Comparison of ENCODE assay signal across 21 cellular contexts in the genomic region with DNA sequence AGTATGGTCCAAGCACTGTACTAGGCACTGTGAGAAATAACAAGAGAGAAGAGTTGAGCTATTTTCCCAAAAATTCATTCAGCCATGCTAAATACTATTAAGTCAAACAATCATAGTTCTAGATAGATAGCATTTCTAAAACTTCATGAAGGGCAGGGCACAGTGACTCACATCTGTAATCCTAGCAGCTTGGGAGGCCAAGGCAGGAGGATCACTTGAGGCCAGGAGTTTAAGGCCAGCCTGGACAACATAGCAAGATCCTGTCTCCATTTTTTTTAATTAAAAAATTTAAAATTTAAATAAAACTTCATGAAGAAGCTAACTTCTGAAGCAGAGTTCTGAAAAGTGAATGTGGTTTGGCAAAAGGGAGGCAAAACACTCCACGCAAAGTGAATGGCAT. TPM values are rescaled to one million over a fixed set of nuclear protein-coding genes. Genes with fewer than 3 reads are reported as not detected.
A peak's percentile ranks its signal among the peaks of the same experiment; 100 is the strongest.
DNase-seq lines count a peak whose midpoint lies in the region; ATAC-seq, FAIRE-seq and TF ChIP-seq lines count a peak whose summit lies in the region.
"Had no signal": no experiment of that assay in that cellular context is flagged by ENCODE, and none has a peak within 500 bp of the region (broad histone marks: within the 10 kb centered on the region; RNA-seq: fewer than 3 reads in every experiment).

No MANE protein-coding gene starts in this region.

- no peaks in the 10 kb centered on the region for H3K79me2 ChIP-seq in K562 (ENCODE audit: control insufficient read depth, insufficient read depth, low read length)

- 100% methylated on average over 1 of the region's 1 CpG for WGBS in K562 (ENCODE audit: insufficient coverage, low coverage, missing lambda C conversion rate)

- in situ Hi-C loops in K562 (cut with MboI): no loop called here
- in situ Hi-C loops in gastrocnemius medialis (cut with MboI; ENCODE audit: low sequenced_read_pairs in 4 of 4): no loop called here

- no peaks in the 10 kb centered on the region for H3K27me3 ChIP-seq in K562 (ENCODE audit: control insufficient read depth in 2 of 2, insufficient read depth in 2 of 2, low read length in 2 of 2)
- no peaks in the 10 kb centered on the region for H3K27me3 ChIP-seq in gastrocnemius medialis
- H3K27me3 ChIP-seq: BLaER1 treated with 17β-estradiol and CSF1 and Interleukin-3, amounts not matched to agents 10 nM and 100 nM had no signal

- no TSS peak for BruUV-seq in K562 (replicated peaks; lab: Mats Ljungman, UMichigan)

- H3K9me1 ChIP-seq in K562 (ENCODE audit: control insufficient read depth, insufficient read depth, low read length): no peaks in the 10 kb centered on the region

- no peak for TF ChIP-seq RAD21 in K562 (CRISPR knock-in tag; conservative IDR thresholded peaks at IDR 0.05 in 1 of 2, IDR thresholded peaks at IDR 0.05 in 1 of 2)

- TF ChIP-seq CTCF in HEK293 (tag by site-specific recombination; IDR thresholded peaks at IDR 0.05) (no peak), K562 (IDR thresholded peaks at IDR 0.05 in 2 of 3, conservative IDR thresholded peaks at IDR 0.05 in 1 of 3; ENCODE audit: insufficient read depth in 2 of 3, low read depth in 1 of 3, low read length in 3 of 3) (no peak), gastrocnemius medialis (IDR thresholded peaks at IDR 0.05 in 4 of 5, conservative IDR thresholded peaks at IDR 0.05 in 1 of 5) (no peak)

- no peak overlapping the region for H3K9ac ChIP-seq in K562 (ENCODE audit: insufficient read depth in 1 of 2, low read depth in 2 of 2, low read length in 2 of 2)
- H3K9ac ChIP-seq: BLaER1 treated with 17β-estradiol and CSF1 and Interleukin-3, amounts not matched to agents 10 nM and 100 nM had no signal

- no peak for TF ChIP-seq POLR2A in K562 (conservative IDR thresholded peaks at IDR 0.05)
- no peak for TF ChIP-seq POLR2A in gastrocnemius medialis (IDR thresholded peaks at IDR 0.05)

- POLR2A ChIA-PET in HEK293 (lab: Yijun Ruan, JAX) (interaction anchor here (0.7 kb wide), 1 partner anchor 494 kb away, joined by 5 read pairs; no protein-coding TSS in a partner anchor), K562 (lab: Yijun Ruan, JAX) (interaction anchor here (0.7 kb wide), 1 partner anchor 579 kb away, joined by 3 read pairs; no protein-coding TSS in a partner anchor)

- no peak overlapping the region for H3K4me3 ChIP-seq in HEK293 (ENCODE audit: low read depth, low read length)
- no peak overlapping the region for H3K4me3 ChIP-seq in K562
- no peak overlapping the region for H3K4me3 ChIP-seq in gastrocnemius medialis
- H3K4me3 ChIP-seq: A549; BLaER1 treated with 17β-estradiol and CSF1 and Interleukin-3, amounts not matched to agents 10 nM and 100 nM; GM12878 had no signal

- H3K4me2 ChIP-seq in K562 (ENCODE audit: insufficient read depth, low read length): no peak overlapping the region
- H3K4me2 ChIP-seq: A549; BLaER1 treated with 17β-estradiol and CSF1 and Interleukin-3, amounts not matched to agents 10 nM and 100 nM had no signal

- H3K27ac ChIP-seq in HEK293 (ENCODE audit: extremely low read depth, low read depth, low read length) (no peak overlapping the region), K562 (ENCODE audit: extremely low read depth, low read depth, low read length) (no peak overlapping the region), gastrocnemius medialis (peak overlapping the region in 3 of 4 donors; percentile 22 to 97 (median 95))
- H3K27ac ChIP-seq: A549; BLaER1 treated with 17β-estradiol and CSF1 and Interleukin-3, amounts not matched to agents 10 nM and 100 nM; C4-2B had no signal

- CTCF ChIA-PET in HEK293 (lab: Yijun Ruan, JAX) (no interaction called here), K562 (lab: Yijun Ruan, JAX; ENCODE audit: low intra/inter-chr PET ratio) (no interaction called here)

- H3K9me3 ChIP-seq in HEK293 (ENCODE audit: control insufficient read depth, insufficient read depth, low read depth, low read length): no peaks in the 10 kb centered on the region
- no peaks in the 10 kb centered on the region for H3K9me3 ChIP-seq in K562 (replicated peaks; ENCODE audit: control insufficient read depth, insufficient read depth, low read depth, low read length)
- no peaks in the 10 kb centered on the region for H3K9me3 ChIP-seq in gastrocnemius medialis
- H3K9me3 ChIP-seq: A549; BLaER1 treated with 17β-estradiol and CSF1 and Interleukin-3, amounts not matched to agents 10 nM and 100 nM had no signal

- H4K20me1 ChIP-seq in K562 (replicated peaks; ENCODE audit: control insufficient read depth, insufficient read depth, low read length): no peaks in the 10 kb centered on the region
- H4K20me1 ChIP-seq: BLaER1 treated with 17β-estradiol and CSF1 and Interleukin-3, amounts not matched to agents 10 nM and 100 nM had no signal

- TF ChIP-seq EP300 in K562 (IDR thresholded peaks at IDR 0.05; ENCODE audit: low read length): no peak

- no peaks in the 10 kb centered on the region for H3K4me1 ChIP-seq in HEK293 (ENCODE audit: control insufficient read depth, insufficient read depth, low read length)
- no peaks in the 10 kb centered on the region for H3K4me1 ChIP-seq in K562 (replicated peaks in 1 of 2; ENCODE audit: control insufficient read depth in 2 of 2, insufficient read depth in 2 of 2, low read length in 2 of 2)
- peaks cover 24 to 30% of the 10 kb centered on the region in 2 donors for H3K4me1 ChIP-seq in gastrocnemius medialis
- H3K4me1 ChIP-seq: A549; BLaER1 treated with 17β-estradiol and CSF1 and Interleukin-3, amounts not matched to agents 10 nM and 100 nM had no signal

- no peak for DNase-seq in K562 (ENCODE audit: extremely low read depth in 1 of 4, low spot score in 3 of 4)
- no peak for DNase-seq in gastrocnemius medialis
- DNase-seq in posterior cingulate gyrus: no peak
- DNase-seq in cerebellar nuclear complex (lab: John Stamatoyannopoulos, UW): no peak
- DNase-seq: AML-193; CD4-positive, alpha-beta T cell; CD8-positive, alpha-beta T cell; DMS 273 treated with DMSO at 0.1 percent for 48 hours; DMS153; DMS53; DMS79; DND-41; EL; GDM1 had no signal

- intact Hi-C loops in K562 (cut with micrococcal nuclease): no loop called here
- intact Hi-C loops in gastrocnemius medialis (cut with DNase I; ENCODE audit: low total_unique reads): no loop called here
- intact Hi-C loops in posterior cingulate gyrus (cut with DNase I): no loop called here

- H2AFZ ChIP-seq in K562 (ENCODE audit: low read depth, low read length): no peak overlapping the region

- H3K36me3 ChIP-seq in HEK293 (ENCODE audit: control insufficient read depth in 2 of 2, insufficient read depth in 1 of 2, low read length in 2 of 2): no peaks in the 10 kb centered on the region; a peak in 1 of 3 replicates
- H3K36me3 ChIP-seq in K562 (ENCODE audit: control insufficient read depth, insufficient read depth, low read length): no peaks in the 10 kb centered on the region
- H3K36me3 ChIP-seq in gastrocnemius medialis: peaks cover 0 to 60% of the 10 kb centered on the region in 2 donors
- H3K36me3 ChIP-seq: BLaER1 treated with 17β-estradiol and CSF1 and Interleukin-3, amounts not matched to agents 10 nM and 100 nM had no signal

- FAIRE-seq in K562 (lab: Jason Lieb, UNC): no peak
- FAIRE-seq: A549, GM12878, GM12892, GM18507 had no signal

- no peak for ATAC-seq in K562
- no peak for ATAC-seq in gastrocnemius medialis
- ATAC-seq: A549; CD8-positive, alpha-beta T cell; GM12878 had no signal

TF ChIP-seq in HEK293, 187 proteins besides CTCF, POLR2A, EP300 and RAD21:
- no peak for TF ChIP-seq ZFP37 (tag by site-specific recombination; IDR thresholded peaks at IDR 0.05)
- peak; percentile 42; the same call in 1 of the 2 replicates for TF ChIP-seq ZNF121 (tag by site-specific recombination; IDR thresholded peaks at IDR 0.05)
- TF ChIP-seq ZNF202 (tag by site-specific recombination; IDR thresholded peaks at IDR 0.05; ENCODE audit: borderline replicate concordance): no peak

TF ChIP-seq in K562, 482 proteins besides CTCF, POLR2A, EP300 and RAD21:
- TF ChIP-seq GATAD2B (IDR thresholded peaks at IDR 0.05; ENCODE audit: borderline replicate concordance): no peak
- TF ChIP-seq ZNF121 (CRISPR knock-in tag; conservative IDR thresholded peaks at IDR 0.05): peak; percentile 98
- TF ChIP-seq ZNF174 (CRISPR knock-in tag; IDR thresholded peaks at IDR 0.05): no peak
- peak; percentile 74 for TF ChIP-seq RBM25 (IDR thresholded peaks at IDR 0.05; ENCODE audit: low read depth, low read length, severe bottlenecking)

RNA-seq across cellular contexts. Expression of gene USP54, which starts 29.9 kb away (rescaled TPM):
- total RNA-seq in K562 (2011; cell fraction: chromatin; rRNA removed; ENCODE audit: low replicate concordance): 64.6 and 91.8 TPM in 2 replicates
- 38.7 and 42.4 TPM in 2 replicates for total RNA-seq in K562 (2011; cell fraction: nucleolus; rRNA removed)
- total RNA-seq in K562 (2011; cell fraction: nucleoplasm; rRNA removed): 39.0 and 42.2 TPM in 2 replicates
- total RNA-seq in K562 (2014; rRNA removed) (13.0 and 13.2 TPM in 2 replicates), K562 (2014; rRNA removed; fragmentation: Illumina TruSeq; extraction: Trizol) (19.5 and 19.9 TPM in 2 replicates), K562 (2015; rRNA removed; fragmentation: Illumina TruSeq; extraction: Trizol) (15.6 and 16.9 TPM in 2 replicates), K562 (2021) (19.6 and 20.7 TPM in 2 replicates), gastrocnemius medialis (100 to 1,000 TPM in 3 of 4 donors, 10 to 100 TPM in 1; 89.8 to 276 (median 154) TPM)
- polyA plus RNA-seq in K562 (2011; rRNA removed) (36.2 and 40.1 TPM in 2 replicates), K562 (2014; fragmentation: Illumina TruSeq; extraction: Trizol) (16.3 and 21.7 TPM in 2 replicates), K562 (2014; fragmentation: Nextera tagmentation; extraction: Ambion mirVana) (1 to 10 TPM; 3.8 to 7.6 TPM), K562 (2014; rRNA removed) (11.9 and 14.6 TPM in 2 replicates)
- polyA plus RNA-seq in K562 (2011; cell fraction: cytosol; rRNA removed): 15.1 and 27.8 TPM in 2 replicates
- polyA plus RNA-seq in K562 (2011; cell fraction: nucleus; rRNA removed): 28.9 and 31.8 TPM in 2 replicates
- 16.7 and 30.3 TPM in 2 replicates for polyA plus RNA-seq in K562 (2012)
- polyA minus RNA-seq in K562 (2011; rRNA and poly(A)+ RNA removed): 54.8 and 66.6 TPM in 2 replicates
- polyA minus RNA-seq in K562 (2011; cell fraction: cytosol; rRNA and poly(A)+ RNA removed): 12.9 and 15.2 TPM in 2 replicates
- 15.3 and 30.0 TPM in 2 replicates for polyA minus RNA-seq in K562 (2011; cell fraction: nucleus; rRNA and poly(A)+ RNA removed)

Comparison
In these comparisons a context has a peak if more than half of its experiments do, and no peak if none do; other contexts are left out.
1. H3K27ac ChIP-seq: peak in gastrocnemius medialis (3 of 4); none in HEK293 (single experiment) and K562 (single experiment).
2. Of the 44 proteins assayed by ChIP-seq in both K562 and HEK293: peak only in K562: none; only in HEK293: none; in both: ZNF121; in neither: 43.